8 cellular contexts compared by ENCODE assay signal in the genomic region with DNA sequence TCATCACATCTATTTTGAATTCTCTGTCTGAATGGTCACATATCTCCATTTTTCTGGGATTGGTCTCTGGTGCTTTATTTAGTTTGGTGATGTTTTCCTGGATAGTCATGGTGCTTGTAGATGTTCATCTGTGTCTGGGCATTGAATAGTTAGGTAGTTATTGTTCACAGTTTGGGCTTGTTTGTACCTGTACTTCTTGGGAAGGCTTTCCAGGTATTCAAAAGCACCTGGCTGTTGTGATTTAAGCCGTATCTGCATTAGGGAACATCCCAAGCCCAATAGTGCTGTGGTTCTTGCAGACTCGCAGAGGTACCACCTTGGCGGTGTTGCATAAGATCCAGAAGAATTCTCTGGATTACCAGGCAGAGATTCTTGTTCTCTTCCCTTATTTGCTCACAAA. TPM values are rescaled to one million over a fixed set of nuclear protein-coding genes. Genes with fewer than 3 reads are reported as not detected.
"Had no signal": no experiment of that assay in that cellular context is flagged by ENCODE, and none has a peak within 500 bp of the region (broad histone marks: within the 10 kb centered on the region; RNA-seq: fewer than 3 reads in every experiment).

No MANE protein-coding gene starts in this region.

- FAIRE-seq: HTR-8/SVneo had no signal

- H3K36me3 ChIP-seq: HAP-1 had no signal

- H3K27ac ChIP-seq: GM23248 had no signal

- H3K27ac Mint-ChIP-seq: HFFc6 had no signal

- DNase-seq: GM23248, GOT3, H7, HFFc6, IMR-90 had no signal

- H2AFZ ChIP-seq: GM23248 had no signal

- H3K9ac ChIP-seq: GM23248 had no signal

- H3K4me3 ChIP-seq: GM23248, HAP-1 had no signal

- H3K4me3 Mint-ChIP-seq: HFFc6 had no signal

RNA-seq across cellular contexts. Expression of gene COL4A5, which starts 44.6 kb away (rescaled TPM):
- total RNA-seq: HT-29 had no signal

RNA-seq across cellular contexts. Expression of gene COL4A6, which starts 46.0 kb away (rescaled TPM):
- total RNA-seq: GM23248, HT-29 had no signal
